ENCODE assay signal across 15 cellular contexts in genomic region chr2:207039225-207039624, GRCh38.
"Had no signal": no experiment of that assay in that cellular context is flagged by ENCODE, and none has a peak within 500 bp of the region (broad histone marks: within the 10 kb centered on the region; RNA-seq: fewer than 3 reads in every experiment).

No MANE protein-coding gene starts in this region.

- H3K9me3 Mint-ChIP-seq: activated naive CD8-positive, alpha-beta T cell treated with anti-CD3 and anti-CD28 coated beads, Interleukin-2, amount 50 U/mL, for 24 hours; endodermal cell; stimulated activated naive CD8-positive, alpha-beta T cell treated with anti-CD3 and anti-CD28 coated beads, Interleukin-15, amount 100 ng/mL, for 72 hours had no signal

- H3K27ac Mint-ChIP-seq: activated naive CD8-positive, alpha-beta T cell treated with anti-CD3 and anti-CD28 coated beads, Interleukin-2, amount 50 U/mL, for 24 hours; activated T-helper 1 cell treated with anti-CD3 and anti-CD28 coated beads, Interleukin-12 subunit alpha, Interleukin-12 subunit beta, Interleukin-2, Interleukin-4 antibody, amounts not matched to agents 30 ng/mL and 10 ng/mL and 1 ng/mL, durations not matched to agents 14 hours and 24 hours and 36 hours; endodermal cell; naive thymus-derived CD4-positive, alpha-beta T cell; stimulated activated naive CD8-positive, alpha-beta T cell treated with anti-CD3 and anti-CD28 coated beads, Interleukin-15, amount 100 ng/mL, for 72 hours had no signal

- H3K36me3 Mint-ChIP-seq: naive thymus-derived CD4-positive, alpha-beta T cell had no signal

- H3K4me3 Mint-ChIP-seq: activated naive CD8-positive, alpha-beta T cell treated with anti-CD3 and anti-CD28 coated beads, Interleukin-2, amount 50 U/mL, for 24 hours; activated T-helper 1 cell treated with anti-CD3 and anti-CD28 coated beads, Interleukin-12 subunit alpha, Interleukin-12 subunit beta, Interleukin-2, Interleukin-4 antibody, amounts not matched to agents 30 ng/mL and 10 ng/mL and 1 ng/mL, durations not matched to agents 14 hours and 24 hours and 36 hours; endodermal cell; naive thymus-derived CD4-positive, alpha-beta T cell; stimulated activated naive CD8-positive, alpha-beta T cell treated with anti-CD3 and anti-CD28 coated beads, Interleukin-15, amount 100 ng/mL, for 72 hours had no signal

- DNase-seq: activated CD4-positive, alpha-beta T cell treated with anti-CD3 and anti-CD28 coated beads, Interleukin-2, amount 50 U/mL, for 1 hour; activated CD4-positive, CD25-positive, alpha-beta regulatory T cell; activated naive CD4-positive, alpha-beta T cell treated with Interleukin-2 at 50 U/mL for 16 hours; activated naive CD8-positive, alpha-beta T cell treated with anti-CD3 and anti-CD28 coated beads, Interleukin-2, amount 50 U/mL, for 24 hours; aorta; endodermal cell; islet precursor cell; mucosa of descending colon; naive thymus-derived CD4-positive, alpha-beta T cell; sigmoid colon; spleen; stimulated activated naive CD8-positive, alpha-beta T cell treated with anti-CD3 and anti-CD28 coated beads, Interleukin-15, amount 100 ng/mL, for 72 hours; upper lobe of right lung had no signal

- ATAC-seq: activated naive CD8-positive, alpha-beta T cell treated with anti-CD3 and anti-CD28 coated beads, Interleukin-2, amount 50 U/mL, for 24 hours; left lobe of liver; mucosa of descending colon; naive thymus-derived CD4-positive, alpha-beta T cell; stimulated activated naive CD8-positive, alpha-beta T cell treated with anti-CD3 and anti-CD28 coated beads, Interleukin-15, amount 100 ng/mL, for 72 hours had no signal

- H3K4me1 Mint-ChIP-seq: activated naive CD8-positive, alpha-beta T cell treated with anti-CD3 and anti-CD28 coated beads, Interleukin-2, amount 50 U/mL, for 24 hours; naive thymus-derived CD4-positive, alpha-beta T cell; stimulated activated naive CD8-positive, alpha-beta T cell treated with anti-CD3 and anti-CD28 coated beads, Interleukin-15, amount 100 ng/mL, for 72 hours had no signal
